ENCODE assay signal across 10 cellular contexts in the genomic region with DNA sequence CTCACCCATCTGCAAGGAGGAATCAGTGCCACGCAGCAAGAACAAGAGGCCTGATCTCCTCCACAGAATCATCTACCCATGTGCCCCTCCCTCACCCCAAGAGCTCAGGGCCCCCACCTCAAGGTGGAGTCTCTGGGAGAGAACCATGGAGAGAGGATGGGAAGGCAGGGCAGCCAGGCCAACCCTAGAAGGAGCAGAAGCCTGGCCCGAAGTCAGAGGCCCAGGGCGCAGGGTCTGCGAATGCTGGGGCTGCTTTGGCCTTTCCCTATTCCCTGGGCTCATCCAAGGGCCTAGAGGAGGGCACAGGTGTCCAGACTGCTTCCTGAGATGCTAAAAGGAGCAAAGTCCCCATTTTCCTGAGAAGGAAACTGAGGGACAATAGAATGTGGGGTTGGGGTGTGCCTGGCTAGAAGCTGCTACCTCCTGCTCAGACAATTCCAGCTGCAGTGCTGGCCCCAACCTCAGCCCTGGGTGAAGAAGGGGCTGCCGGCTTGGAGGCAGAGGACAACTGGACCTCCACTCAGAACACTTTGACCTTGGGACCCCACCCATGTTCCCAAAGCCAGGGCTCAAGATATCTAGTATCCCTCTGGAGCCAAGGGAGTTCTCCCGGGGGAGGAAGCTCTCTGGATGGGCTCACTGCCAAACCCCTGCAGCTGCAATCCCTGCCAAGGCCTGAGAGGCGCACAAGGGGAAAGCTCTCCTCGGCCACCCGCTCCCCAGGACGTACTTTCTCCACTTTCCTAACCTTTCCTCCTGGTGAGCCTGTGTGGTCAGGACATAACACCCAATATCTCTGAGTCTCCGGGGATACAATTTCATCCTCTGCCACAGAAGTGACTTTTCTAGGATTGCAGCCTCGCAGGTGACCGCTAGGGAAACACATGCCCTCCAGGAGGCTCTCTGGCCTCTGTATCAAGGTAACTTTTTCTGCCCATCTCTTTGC. TPM values are rescaled to one million over a fixed set of nuclear protein-coding genes. Genes with fewer than 3 reads are reported as not detected.
A peak's percentile ranks its signal among the peaks of the same experiment; 100 is the strongest.
DNase-seq lines count a peak whose midpoint lies in the region; ATAC-seq and TF ChIP-seq lines count a peak whose summit lies in the region.
"Had no signal": no experiment of that assay in that cellular context is flagged by ENCODE, and none has a peak within 500 bp of the region (broad histone marks: within the 10 kb centered on the region; RNA-seq: fewer than 3 reads in every experiment).

No MANE protein-coding gene starts in this region.

- H3F3A ChIP-seq in GM23338 (replicated peaks; ENCODE audit: low read depth), result peaks cover 14% of the 10 kb centered on the region; the same call in 1 of the 2 replicates

- no peak overlapping the region for H2AFZ ChIP-seq in GM23338

- H3K9me3 Mint-ChIP-seq in GM23338, result no peaks in the 10 kb centered on the region
- H3K9me3 Mint-ChIP-seq: stimulated activated naive CD8-positive, alpha-beta T cell treated with anti-CD3 and anti-CD28 coated beads, Interleukin-15, Interleukin-2, amounts not matched to agents 100 ng/mL and 50 ng/mL, for 24 hours had no signal

- peaks cover 5% of the 10 kb centered on the region; the same call in 2 of the 3 replicates for H3K36me3 Mint-ChIP-seq in GM23338 (ENCODE audit: low read depth)

- H3K4me1 ChIP-seq in GM23338 (ENCODE audit: insufficient read depth), result peaks cover 58% of the 10 kb centered on the region
- H3K4me1 ChIP-seq in lower lobe of right lung, result peaks cover 49% of the 10 kb centered on the region
- H3K4me1 ChIP-seq in aorta (ENCODE audit: control insufficient read depth in 1 of 2, insufficient read depth in 2 of 2, low read length in 2 of 2), result no peaks in the 10 kb centered on the region

- TF ChIP-seq CTCF in GM23338 (conservative IDR thresholded peaks at IDR 0.05; ENCODE audit: low read depth in 2 of 2), result peak; percentile 36 to 62
- TF ChIP-seq CTCF in coronary artery (IDR thresholded peaks at IDR 0.05), result peak; percentile 81
- TF ChIP-seq CTCF in lower lobe of right lung (IDR thresholded peaks at IDR 0.05), result peak; percentile 84

- ATAC-seq in GM23338 (peak; percentile 56), lower lobe of right lung (peak; percentile 65 to 66), aorta (ENCODE audit: low FRiP score) (peak; percentile 72)
- ATAC-seq: GM12878 had no signal

- H3K79me2 ChIP-seq in GM23338 (replicated peaks; ENCODE audit: insufficient read depth), result no peaks in the 10 kb centered on the region

- H3K27me3 ChIP-seq in GM23338 (ENCODE audit: insufficient read depth), result 0 out of 2 replicates have a peak, but pooled peaks cover 5% of the 10 kb centered on the region
- H3K27me3 ChIP-seq in lower lobe of right lung (ENCODE audit: low read depth), result peaks cover 9% of the 10 kb centered on the region
- H3K27me3 ChIP-seq in aorta (ENCODE audit: control insufficient read depth in 1 of 2, insufficient read depth in 2 of 2, low read length in 1 of 2), result no peaks in the 10 kb centered on the region

- 0 out of 2 replicates have a peak overlapping the region, but pooled peaks have one; percentile 38 for H3K4me2 ChIP-seq in GM23338

- no peak overlapping the region for H3K4me3 ChIP-seq in GM23338
- H3K4me3 ChIP-seq in coronary artery, result no peak overlapping the region
- no peak overlapping the region for H3K4me3 ChIP-seq in lower lobe of right lung
- no peak overlapping the region for H3K4me3 ChIP-seq in aorta (ENCODE audit: low read length in 2 of 2)
- H3K4me3 ChIP-seq: GM12878 had no signal

- WGBS in aorta, 2 donors, result 45 to 47% methylated on average over 13 of the region's 13 CpGs

- H3K36me3 ChIP-seq in GM23338 (ENCODE audit: insufficient read depth), result no peaks in the 10 kb centered on the region
- no peaks in the 10 kb centered on the region for H3K36me3 ChIP-seq in lower lobe of right lung
- no peaks in the 10 kb centered on the region for H3K36me3 ChIP-seq in aorta (ENCODE audit: control insufficient read depth in 1 of 2, insufficient read depth in 2 of 2, low read length in 1 of 2)

- no peaks in the 10 kb centered on the region for H3K9me2 ChIP-seq in GM23338 (ENCODE audit: insufficient read depth)

- H3K9me3 ChIP-seq in lower lobe of right lung (no peaks in the 10 kb centered on the region), aorta (ENCODE audit: control insufficient read depth, low read length) (no peaks in the 10 kb centered on the region)

- H3K4me1 Mint-ChIP-seq in GM23338, result peaks cover 65% of the 10 kb centered on the region

- H3K27ac ChIP-seq in GM23338 (ENCODE audit: low read depth) (no peak overlapping the region), coronary artery (no peak overlapping the region), lower lobe of right lung (no peak overlapping the region), aorta (ENCODE audit: low read depth in 1 of 2, low read length in 2 of 2) (no peak overlapping the region)

- intact Hi-C loops in lower lobe of right lung (cut with DNase I) (no loop called here), aorta (cut with DNase I) (loop anchor here (5.0 to 10.0 kb wide), 2 partner anchors 44 to 164 kb away; no protein-coding TSS in a partner anchor)

- peak; percentile 85 for DNase-seq in A172 (ENCODE audit: low spot score)
- peak; percentile 74 for DNase-seq in GM23338 (ENCODE audit: low spot score)
- peak; percentile 71 for DNase-seq in NCI-H774 (lab: John Stamatoyannopoulos, UW)
- no peak for DNase-seq in coronary artery (ENCODE audit: low spot score)
- peak; percentile 84 for DNase-seq in lower lobe of right lung
- DNase-seq in aorta, result peak; percentile 86 to 91
- DNase-seq in germinal center (ENCODE audit: low spot score), result no peak
- DNase-seq in stimulated activated CD4-positive, alpha-beta T cell treated with anti-CD3 and anti-CD28 coated beads, Interleukin-4, amount 100 ng/mL, for 4 hours, result no peak

- no peak overlapping the region for H3K4me3 Mint-ChIP-seq in GM23338
- H3K4me3 Mint-ChIP-seq: stimulated activated naive CD8-positive, alpha-beta T cell treated with anti-CD3 and anti-CD28 coated beads, Interleukin-15, Interleukin-2, amounts not matched to agents 100 ng/mL and 50 ng/mL, for 24 hours had no signal

- 0 out of 2 replicates have a peak, but pooled peaks cover 7% of the 10 kb centered on the region for H4K20me1 ChIP-seq in GM23338 (replicated peaks; ENCODE audit: insufficient read depth)

- peaks cover 55% of the 10 kb centered on the region for H3K27me3 Mint-ChIP-seq in GM23338 (ENCODE audit: insufficient read depth, low read depth, poor library complexity)

- H3K27ac Mint-ChIP-seq in GM23338, result no peak overlapping the region
- H3K27ac Mint-ChIP-seq: stimulated activated naive CD8-positive, alpha-beta T cell treated with anti-CD3 and anti-CD28 coated beads, Interleukin-15, Interleukin-2, amounts not matched to agents 100 ng/mL and 50 ng/mL, for 24 hours had no signal

TF ChIP-seq in GM23338, 12 proteins besides CTCF, POLR2A, EP300 and RAD21:
- TF ChIP-seq JUNB (IDR thresholded peaks at IDR 0.05; ENCODE audit: unreplicated experiment), result no peak

RNA-seq across cellular contexts. Expression of a gene that starts 16.6 kb away (rescaled TPM):
- total RNA-seq in A172 (2014; rRNA removed; shearing (Covaris generic)), result 0.36 and 0.60 TPM in 2 replicates
- 10.7 and 14.7 TPM in 2 replicates for total RNA-seq in GM23338 (2014; rRNA removed; shearing (Covaris generic))
- 3.7 and 4.7 TPM in 2 replicates for polyA plus RNA-seq in GM23338 (2016; fragmentation: Nextera tagmentation; extraction: Ambion mirVana)
- total RNA-seq in lower lobe of right lung, result not detected
- total RNA-seq in aorta, result not detected
- polyA plus RNA-seq in aorta, result not detected
- total RNA-seq: GM12878 had no signal

RNA-seq across cellular contexts. Expression of a gene that starts 17.4 kb away (rescaled TPM):
- total RNA-seq in A172 (2014; rRNA removed; shearing (Covaris generic)), result 0.28 and 1.4 TPM in 2 replicates
- total RNA-seq in GM23338 (2014; rRNA removed; shearing (Covaris generic)), result 5.6 and 6.2 TPM in 2 replicates
- polyA plus RNA-seq in GM23338 (2016; fragmentation: Nextera tagmentation; extraction: Ambion mirVana), result 1.5 and 1.6 TPM in 2 replicates
- 1.0 TPM for total RNA-seq in lower lobe of right lung
- under 1 TPM in 1 of 2 donors, not detected in 1; 0.21 TPM for total RNA-seq in aorta
- not detected for polyA plus RNA-seq in aorta

Comparison
In these comparisons a context has a peak if more than half of its experiments do, and no peak if none do; other contexts are left out.
1. DNase-seq: peak in A172 (single experiment), GM23338 (single experiment), NCI-H774 (single experiment), lower lobe of right lung (single experiment) and aorta (2 of 2); none in coronary artery (single experiment), germinal center (single experiment) and stimulated activated CD4-positive, alpha-beta T cell treated with anti-CD3 and anti-CD28 coated beads, Interleukin-4, amount 100 ng/mL, for 4 hours (0 of 2).
2. Peak in every context shown above with its lines, with median percentiles within 50 percentile points of each other: ATAC-seq and CTCF ChIP-seq.